In genomic region chr17:58513391-58513912, GRCh38 we compare ENCODE assay signal across 8 cellular contexts. TPM values are rescaled to one million over a fixed set of nuclear protein-coding genes. Genes with fewer than 3 reads are reported as not detected.
DNase-seq lines count a peak whose midpoint lies in the region; ATAC-seq and TF ChIP-seq lines count a peak whose summit lies in the region.

No MANE protein-coding gene starts in this region.

- H3K9me3 ChIP-seq in HCT116 (ENCODE audit: control insufficient read depth in 1 of 2, insufficient read depth in 1 of 2, low read depth in 1 of 2, low read length in 2 of 2), result no peaks in the 10 kb centered on the region
- no peaks in the 10 kb centered on the region for H3K9me3 ChIP-seq in liver (ENCODE audit: control insufficient read depth in 4 of 4, low read length in 3 of 4)
- H3K9me3 ChIP-seq in tibial nerve, result no peaks in the 10 kb centered on the region

- peaks cover 26% of the 10 kb centered on the region in 2 experiments; a peak in 3 of 4 replicates for H3K36me3 ChIP-seq in HCT116 (ENCODE audit: control insufficient read depth in 1 of 2, insufficient read depth in 2 of 2, low read length in 2 of 2)
- H3K36me3 ChIP-seq in liver (ENCODE audit: control insufficient read depth in 4 of 4, insufficient read depth in 3 of 4, low read depth in 1 of 4, low read length in 3 of 4), result peaks cover 8 to 29% (median 27%) of the 10 kb centered on the region in 4 donors
- H3K36me3 ChIP-seq in tibial nerve, result peaks cover 0 to 45% (median 14%) of the 10 kb centered on the region in 3 donors

- TF ChIP-seq RAD21 in HCT116 (IDR thresholded peaks at IDR 0.05; ENCODE audit: low read depth) (no peak), liver (IDR thresholded peaks at IDR 0.05) (no peak)

- no TSS peak for BruUV-seq in HCT116 (replicated peaks; lab: Mats Ljungman, UMichigan)

- no peak for TF ChIP-seq EP300 in tibial nerve (IDR thresholded peaks at IDR 0.05)

- POLR2A ChIA-PET in HCT116 (lab: Charles Lee), result interaction anchor here (0.7 to 3.8 kb wide), 3 partner anchors 13 to 145 kb away, joined by 3 to 42 read pairs (median 4); no protein-coding TSS in a partner anchor

- RAD21 ChIA-PET in HCT116 (lab: Charles Lee; ENCODE audit: low non-redundant PET in 1 of 2, low total read pairs in 2 of 2, uncharacterized antibody in 2 of 2, unreplicated experiment in 2 of 2), result no interaction called here

- peak overlapping the region; percentile 49 for H3K27ac Mint-ChIP-seq in activated naive CD4-positive, alpha-beta T cell treated with anti-CD3 and anti-CD28 coated beads, Interleukin-2, amount 10 ng/mL, durations not matched to agents 7 days and 5 days

- CTCF ChIA-PET in HCT116 (lab: Charles Lee), result interaction anchor here (3.0 kb wide), 1 partner anchor 196 kb away, joined by 14 read pairs; no protein-coding TSS in a partner anchor
- CTCF ChIA-PET in activated naive CD4-positive, alpha-beta T cell treated with anti-CD3 and anti-CD28 coated beads, Interleukin-2, amount 10 ng/mL, durations not matched to agents 7 days and 5 days (lab: Charles Lee), result interaction anchor here (0.8 kb wide), 1 partner anchor 12 kb away, joined by 3 read pairs; no protein-coding TSS in a partner anchor

- intact Hi-C loops in HCT116 (cut with micrococcal nuclease), result loop anchor here (10.0 kb wide), 1 partner anchor 591 kb away; the partner anchor contains the start of gene TRIM37

- peak overlapping the region; percentile 84 for H3K4me3 Mint-ChIP-seq in activated naive CD4-positive, alpha-beta T cell treated with anti-CD3 and anti-CD28 coated beads, Interleukin-2, amount 10 ng/mL, durations not matched to agents 7 days and 5 days

- DNase-seq in HCT116 (ENCODE audit: low read depth, low spot score), result no peak
- peak; percentile 21 for DNase-seq in activated naive CD4-positive, alpha-beta T cell treated with anti-CD3 and anti-CD28 coated beads, Interleukin-2, amount 10 ng/mL, durations not matched to agents 7 days and 5 days
- no peak for DNase-seq in tibial nerve (ENCODE audit: low spot score in 2 of 2)
- no peak for DNase-seq in NCI-H1436 (lab: John Stamatoyannopoulos, UW)
- DNase-seq in NCI-H446 treated with DMSO at 0.1 percent for 48 hours (lab: John Stamatoyannopoulos, UW), result no peak

- TF ChIP-seq POLR2A in HCT116 (IDR thresholded peaks at IDR 0.05; ENCODE audit: borderline replicate concordance, extremely low read depth, insufficient read depth, insufficient read length), result no peak
- TF ChIP-seq POLR2A in tibial nerve (IDR thresholded peaks at IDR 0.05), result no peak

- peaks cover 48% of the 10 kb centered on the region for H3K36me3 Mint-ChIP-seq in activated naive CD4-positive, alpha-beta T cell treated with anti-CD3 and anti-CD28 coated beads, Interleukin-2, amount 10 ng/mL, durations not matched to agents 7 days and 5 days

- no peaks in the 10 kb centered on the region for H3K9me3 Mint-ChIP-seq in activated naive CD4-positive, alpha-beta T cell treated with anti-CD3 and anti-CD28 coated beads, Interleukin-2, amount 10 ng/mL, durations not matched to agents 7 days and 5 days

- H3K27me3 Mint-ChIP-seq in activated naive CD4-positive, alpha-beta T cell treated with anti-CD3 and anti-CD28 coated beads, Interleukin-2, amount 10 ng/mL, durations not matched to agents 7 days and 5 days, result peaks cover 4% of the 10 kb centered on the region

- H3K9me2 ChIP-seq in HCT116 (ENCODE audit: insufficient read depth), result no peaks in the 10 kb centered on the region

- H3K4me1 Mint-ChIP-seq in activated naive CD4-positive, alpha-beta T cell treated with anti-CD3 and anti-CD28 coated beads, Interleukin-2, amount 10 ng/mL, durations not matched to agents 7 days and 5 days, result peaks cover 70% of the 10 kb centered on the region

- 53% methylated on average over 12 of the region's 12 CpGs for WGBS in liver
- WGBS in tibial nerve, 2 donors, result 21 to 24% methylated on average over 12 of the region's 12 CpGs

- H3K9ac ChIP-seq in HCT116 (ENCODE audit: low read length) (peak overlapping the region; percentile 80), liver (ENCODE audit: low read depth in 1 of 2, low read length in 2 of 2) (peak overlapping the region in 1 of 2 donors; percentile 39)

- H2AFZ ChIP-seq in HCT116 (ENCODE audit: low read depth, low read length, poor library complexity, severe bottlenecking), result no peak overlapping the region

- peak overlapping the region; percentile 73 for H3K27ac ChIP-seq in 22Rv1
- peak overlapping the region; percentile 83 for H3K27ac ChIP-seq in HCT116 (ENCODE audit: low read depth, low read length)
- peak overlapping the region in 1 of 2 donors; percentile 52 for H3K27ac ChIP-seq in liver (ENCODE audit: low read depth in 1 of 2, low read length in 2 of 2)
- H3K27ac ChIP-seq in tibial nerve, result peak overlapping the region in 1 of 4 donors; percentile 99

- TF ChIP-seq CTCF in 22Rv1 (IDR thresholded peaks at IDR 0.05) (no peak), HCT116 (IDR thresholded peaks at IDR 0.05 in 2 of 3, conservative IDR thresholded peaks at IDR 0.05 in 1 of 3; ENCODE audit: borderline replicate concordance in 1 of 3, insufficient read depth in 1 of 3, low read depth in 2 of 3, low read length in 2 of 3) (no peak), liver (IDR thresholded peaks at IDR 0.05; ENCODE audit: low read depth, low read length, missing input control) (no peak), tibial nerve (IDR thresholded peaks at IDR 0.05) (no peak)

- H3K27me3 ChIP-seq in HCT116 (ENCODE audit: insufficient read depth, low read length) (no peaks in the 10 kb centered on the region), liver (ENCODE audit: control insufficient read depth in 4 of 4, insufficient read depth in 4 of 4, low read length in 3 of 4) (no peaks in the 10 kb centered on the region), tibial nerve (no peaks in the 10 kb centered on the region)

- H3K4me1 ChIP-seq in HCT116 (ENCODE audit: control insufficient read depth in 1 of 2, insufficient read depth in 2 of 2, low read length in 2 of 2) (peaks cover 20 to 30% of the 10 kb centered on the region in 2 experiments), liver (ENCODE audit: control insufficient read depth in 4 of 4, insufficient read depth in 4 of 4, low read length in 3 of 4) (peaks cover 3 to 66% (median 48%) of the 10 kb centered on the region in 4 donors), tibial nerve (peaks cover 0 to 50% (median 27%) of the 10 kb centered on the region in 4 donors)

- no peaks in the 10 kb centered on the region for H4K20me1 ChIP-seq in HCT116 (ENCODE audit: insufficient read depth)

- ATAC-seq in HCT116 (no peak), HG02623 (IDR thresholded peaks at IDR 0.05; ENCODE audit: unreplicated experiment) (no peak)

- H3K79me2 ChIP-seq in HCT116 (ENCODE audit: insufficient read depth, low read length), result peaks cover 19% of the 10 kb centered on the region; the same call in 1 of the 2 replicates

- peak overlapping the region; percentile 82 to 90 for H3K4me3 ChIP-seq in HCT116 (replicated peaks in 1 of 2; ENCODE audit: low read depth in 1 of 2, low read length in 2 of 2)
- peak overlapping the region; percentile 21 to 68 (median 63) for H3K4me3 ChIP-seq in liver (ENCODE audit: low read depth in 1 of 3, low read length in 3 of 3)
- H3K4me3 ChIP-seq in tibial nerve, result peak overlapping the region; percentile 63 to 83 (median 69)

- H3K4me2 ChIP-seq in HCT116 (ENCODE audit: low read length), result peak overlapping the region; percentile 95

TF ChIP-seq in HCT116, 20 proteins besides CTCF, POLR2A, EP300 and RAD21:
- TF ChIP-seq FOSL1 (IDR thresholded peaks at IDR 0.05; ENCODE audit: low read depth) (no peak), EZH2 (IDR thresholded peaks at IDR 0.05) (no peak), ATF3 (IDR thresholded peaks at IDR 0.05) (no peak), YY1 (IDR thresholded peaks at IDR 0.05; ENCODE audit: extremely low read depth, insufficient replicate concordance, low read depth, low read length) (no peak)

TF ChIP-seq in liver, 16 proteins besides CTCF, POLR2A, EP300 and RAD21:
- TF ChIP-seq RXRA (IDR thresholded peaks at IDR 0.05) (no peak), ATF3 (IDR thresholded peaks at IDR 0.05) (no peak)

RNA-seq across cellular contexts. Expression of gene MTMR4, which starts 1.0 kb away (rescaled TPM):
- total RNA-seq in HCT116 (2021; ENCODE audit: unreplicated experiment) (67.2 TPM), liver (10 to 100 TPM; 39.8 to 70.1 TPM), tibial nerve (10 to 100 TPM; 35.4 to 73.7 (median 39.1) TPM)
- polyA plus RNA-seq in HCT116 (2012), result 23.7 and 28.6 TPM in 2 replicates
- 10 to 100 TPM; 17.2 to 20.0 TPM for polyA plus RNA-seq in liver

RNA-seq across cellular contexts. Expression of gene HSF5, which starts 25.2 kb away (rescaled TPM):
- total RNA-seq in HCT116 (2021; ENCODE audit: unreplicated experiment) (not detected), liver (under 1 TPM; 0.09 to 0.17 TPM), tibial nerve (under 1 TPM in 1 of 4 donors, not detected in 3; 0.30 TPM)
- not detected in 2 replicates for polyA plus RNA-seq in HCT116 (2012)
- polyA plus RNA-seq in liver, result not detected
